Comparison of ENCODE assay signal across 9 cellular contexts in the genomic region with DNA sequence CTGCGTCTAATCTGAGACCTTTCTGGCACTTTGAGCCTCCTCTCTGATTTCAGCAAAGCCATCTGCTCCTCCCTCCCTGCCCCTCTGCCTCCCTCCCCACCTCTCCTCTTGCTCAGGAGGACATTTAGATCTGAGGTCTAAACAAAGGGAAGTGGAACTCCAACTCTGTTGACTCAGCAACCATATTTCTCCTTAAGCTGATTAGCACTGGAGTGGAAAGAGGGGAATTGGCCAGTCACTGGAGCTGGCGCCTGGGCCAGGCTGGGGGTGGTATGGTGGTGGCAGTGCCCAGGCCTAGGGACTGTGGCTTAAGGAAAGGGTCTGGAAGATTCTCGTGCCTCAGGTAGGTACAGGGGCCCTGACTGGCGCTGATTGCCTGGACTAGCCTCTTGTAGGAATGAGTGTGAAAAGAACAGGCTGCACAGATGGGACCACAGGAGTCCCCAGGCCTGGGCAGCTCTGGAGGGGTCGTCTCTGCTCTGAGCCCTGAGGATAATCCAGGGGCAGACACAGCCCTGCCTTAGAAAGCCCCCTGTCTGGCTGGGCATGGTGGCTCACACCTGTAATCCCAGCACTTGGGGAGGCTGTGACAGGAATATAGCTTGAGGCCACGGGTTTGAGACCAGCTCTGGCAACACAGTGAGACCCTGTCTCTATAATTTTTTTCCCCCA. TPM values are rescaled to one million over a fixed set of nuclear protein-coding genes. Genes with fewer than 3 reads are reported as not detected.
DNase-seq lines count a peak whose midpoint lies in the region; ATAC-seq and TF ChIP-seq lines count a peak whose summit lies in the region.
"Had no signal": no experiment of that assay in that cellular context is flagged by ENCODE, and none has a peak within 500 bp of the region (broad histone marks: within the 10 kb centered on the region; RNA-seq: fewer than 3 reads in every experiment).

No MANE protein-coding gene starts in this region.

- H3K9me3 ChIP-seq in suprapubic skin, result no peaks in the 10 kb centered on the region

- no peak overlapping the region for H3K4me3 ChIP-seq in AG10803 (ENCODE audit: low read length)
- H3K4me3 ChIP-seq in suprapubic skin, result no peak overlapping the region

- no peak for ATAC-seq in GM21367 (IDR thresholded peaks at IDR 0.05; ENCODE audit: unreplicated experiment)
- ATAC-seq in GM18868 (IDR thresholded peaks at IDR 0.05; ENCODE audit: unreplicated experiment), result no peak

- TF ChIP-seq CTCF in AG10803 (conservative IDR thresholded peaks at IDR 0.05; ENCODE audit: low read length) (no peak), suprapubic skin (IDR thresholded peaks at IDR 0.05) (no peak)

- peaks cover 23% of the 10 kb centered on the region for H3K36me3 ChIP-seq in suprapubic skin

- no peak for TF ChIP-seq EP300 in suprapubic skin (IDR thresholded peaks at IDR 0.05)

- DNase-seq in AG10803 (ENCODE audit: low read depth) (peak; percentile 37), M059J (ENCODE audit: low read depth) (peak; percentile 85), SKM-1 treated with dmso at 0.1 percent for 144 hours (lab: John Stamatoyannopoulos, UW; ENCODE audit: unreplicated experiment) (peak; percentile 93), kidney tubule cell (ENCODE audit: low spot score) (peak; percentile 42), activated gamma-delta T cell treated with Interleukin-2 at 50 U/mL for 16 hours (no peak), suprapubic skin (ENCODE audit: low spot score in 2 of 2) (no peak)

- no peak for TF ChIP-seq POLR2A in suprapubic skin (IDR thresholded peaks at IDR 0.05)

- H3K27ac ChIP-seq in suprapubic skin, result no peak overlapping the region

- H3K27me3 ChIP-seq in suprapubic skin, result no peaks in the 10 kb centered on the region

- WGBS in suprapubic skin, result 74% methylated on average over 6 of the region's 6 CpGs

- peaks cover 26% of the 10 kb centered on the region for H3K4me1 ChIP-seq in suprapubic skin

RNA-seq across cellular contexts. Expression of a gene that starts 11.9 kb away (rescaled TPM):
- total RNA-seq in M059J (2014; rRNA removed; shearing (Covaris generic)), result 0.71 TPM in 1 of 2 replicates, not detected in the other
- total RNA-seq in suprapubic skin, result under 1 TPM in 2 of 4 donors, not detected in 2; 0.29 to 0.48 TPM

RNA-seq across cellular contexts. Expression of a gene that starts 37.4 kb away (rescaled TPM):
- total RNA-seq in M059J (2014; rRNA removed; shearing (Covaris generic)), result 38.4 and 41.9 TPM in 2 replicates
- total RNA-seq in suprapubic skin, result 10 to 100 TPM; 39.1 to 50.1 (median 43.3) TPM

RNA-seq across cellular contexts. Expression of a gene that starts 53.2 kb away (rescaled TPM):
- 211 and 264 TPM in 2 replicates for total RNA-seq in M059J (2014; rRNA removed; shearing (Covaris generic))
- total RNA-seq in suprapubic skin, result 100 to 1,000 TPM; 178 to 250 (median 210) TPM

RNA-seq across cellular contexts. Expression of a gene that starts 54.2 kb away (rescaled TPM):
- not detected in 2 replicates for total RNA-seq in M059J (2014; rRNA removed; shearing (Covaris generic))
- total RNA-seq in suprapubic skin, result not detected
- total RNA-seq: mononuclear cell had no signal

RNA-seq across cellular contexts. Expression of a gene that starts 56.0 kb away (rescaled TPM):
- not detected in 2 replicates for total RNA-seq in M059J (2014; rRNA removed; shearing (Covaris generic))
- total RNA-seq in suprapubic skin, result under 1 TPM in 1 of 4 donors, not detected in 3; 0.32 TPM

Comparison
In these comparisons a context has a peak if more than half of its experiments do, and no peak if none do; other contexts are left out.
1. DNase-seq: peak in AG10803 (single experiment), M059J (single experiment), SKM-1 treated with dmso at 0.1 percent for 144 hours (single experiment) and kidney tubule cell (single experiment); none in activated gamma-delta T cell treated with Interleukin-2 at 50 U/mL for 16 hours (single experiment) and suprapubic skin (0 of 2).